Comparison of ENCODE assay signal across 1 cellular context in the genomic region with DNA sequence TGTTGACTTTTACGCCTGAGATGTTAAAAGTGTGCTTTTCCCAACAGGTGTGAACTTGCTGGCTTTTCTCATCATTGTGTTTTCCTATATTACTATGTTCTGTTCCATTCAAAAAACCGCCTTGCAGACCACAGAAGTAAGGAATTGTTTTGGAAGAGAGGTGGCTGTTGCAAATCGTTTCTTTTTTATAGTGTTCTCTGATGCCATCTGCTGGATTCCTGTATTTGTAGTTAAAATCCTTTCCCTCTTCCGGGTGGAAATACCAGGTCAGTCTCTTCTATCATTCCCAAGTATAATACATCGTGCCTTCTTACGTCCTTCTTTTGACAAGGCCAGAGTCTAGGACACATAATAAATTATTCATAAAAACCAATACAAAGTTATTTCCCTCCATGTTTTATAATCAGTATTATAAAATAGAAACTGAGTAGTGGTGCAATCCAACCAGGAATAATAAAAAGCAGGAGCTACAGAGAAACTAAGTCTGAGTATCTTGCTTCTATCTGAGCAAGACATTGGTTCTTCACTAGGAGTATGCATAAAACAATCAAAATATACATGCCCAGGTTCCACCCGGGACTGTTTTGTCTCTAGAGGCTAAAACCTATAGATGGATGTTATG.
TF ChIP-seq lines count a peak whose summit lies in the region.

No MANE protein-coding gene starts in this region.

TF ChIP-seq in GM23338, 12 proteins besides CTCF, POLR2A, EP300 and RAD21 (continued from another document):
- TF ChIP-seq, protein P1, sequence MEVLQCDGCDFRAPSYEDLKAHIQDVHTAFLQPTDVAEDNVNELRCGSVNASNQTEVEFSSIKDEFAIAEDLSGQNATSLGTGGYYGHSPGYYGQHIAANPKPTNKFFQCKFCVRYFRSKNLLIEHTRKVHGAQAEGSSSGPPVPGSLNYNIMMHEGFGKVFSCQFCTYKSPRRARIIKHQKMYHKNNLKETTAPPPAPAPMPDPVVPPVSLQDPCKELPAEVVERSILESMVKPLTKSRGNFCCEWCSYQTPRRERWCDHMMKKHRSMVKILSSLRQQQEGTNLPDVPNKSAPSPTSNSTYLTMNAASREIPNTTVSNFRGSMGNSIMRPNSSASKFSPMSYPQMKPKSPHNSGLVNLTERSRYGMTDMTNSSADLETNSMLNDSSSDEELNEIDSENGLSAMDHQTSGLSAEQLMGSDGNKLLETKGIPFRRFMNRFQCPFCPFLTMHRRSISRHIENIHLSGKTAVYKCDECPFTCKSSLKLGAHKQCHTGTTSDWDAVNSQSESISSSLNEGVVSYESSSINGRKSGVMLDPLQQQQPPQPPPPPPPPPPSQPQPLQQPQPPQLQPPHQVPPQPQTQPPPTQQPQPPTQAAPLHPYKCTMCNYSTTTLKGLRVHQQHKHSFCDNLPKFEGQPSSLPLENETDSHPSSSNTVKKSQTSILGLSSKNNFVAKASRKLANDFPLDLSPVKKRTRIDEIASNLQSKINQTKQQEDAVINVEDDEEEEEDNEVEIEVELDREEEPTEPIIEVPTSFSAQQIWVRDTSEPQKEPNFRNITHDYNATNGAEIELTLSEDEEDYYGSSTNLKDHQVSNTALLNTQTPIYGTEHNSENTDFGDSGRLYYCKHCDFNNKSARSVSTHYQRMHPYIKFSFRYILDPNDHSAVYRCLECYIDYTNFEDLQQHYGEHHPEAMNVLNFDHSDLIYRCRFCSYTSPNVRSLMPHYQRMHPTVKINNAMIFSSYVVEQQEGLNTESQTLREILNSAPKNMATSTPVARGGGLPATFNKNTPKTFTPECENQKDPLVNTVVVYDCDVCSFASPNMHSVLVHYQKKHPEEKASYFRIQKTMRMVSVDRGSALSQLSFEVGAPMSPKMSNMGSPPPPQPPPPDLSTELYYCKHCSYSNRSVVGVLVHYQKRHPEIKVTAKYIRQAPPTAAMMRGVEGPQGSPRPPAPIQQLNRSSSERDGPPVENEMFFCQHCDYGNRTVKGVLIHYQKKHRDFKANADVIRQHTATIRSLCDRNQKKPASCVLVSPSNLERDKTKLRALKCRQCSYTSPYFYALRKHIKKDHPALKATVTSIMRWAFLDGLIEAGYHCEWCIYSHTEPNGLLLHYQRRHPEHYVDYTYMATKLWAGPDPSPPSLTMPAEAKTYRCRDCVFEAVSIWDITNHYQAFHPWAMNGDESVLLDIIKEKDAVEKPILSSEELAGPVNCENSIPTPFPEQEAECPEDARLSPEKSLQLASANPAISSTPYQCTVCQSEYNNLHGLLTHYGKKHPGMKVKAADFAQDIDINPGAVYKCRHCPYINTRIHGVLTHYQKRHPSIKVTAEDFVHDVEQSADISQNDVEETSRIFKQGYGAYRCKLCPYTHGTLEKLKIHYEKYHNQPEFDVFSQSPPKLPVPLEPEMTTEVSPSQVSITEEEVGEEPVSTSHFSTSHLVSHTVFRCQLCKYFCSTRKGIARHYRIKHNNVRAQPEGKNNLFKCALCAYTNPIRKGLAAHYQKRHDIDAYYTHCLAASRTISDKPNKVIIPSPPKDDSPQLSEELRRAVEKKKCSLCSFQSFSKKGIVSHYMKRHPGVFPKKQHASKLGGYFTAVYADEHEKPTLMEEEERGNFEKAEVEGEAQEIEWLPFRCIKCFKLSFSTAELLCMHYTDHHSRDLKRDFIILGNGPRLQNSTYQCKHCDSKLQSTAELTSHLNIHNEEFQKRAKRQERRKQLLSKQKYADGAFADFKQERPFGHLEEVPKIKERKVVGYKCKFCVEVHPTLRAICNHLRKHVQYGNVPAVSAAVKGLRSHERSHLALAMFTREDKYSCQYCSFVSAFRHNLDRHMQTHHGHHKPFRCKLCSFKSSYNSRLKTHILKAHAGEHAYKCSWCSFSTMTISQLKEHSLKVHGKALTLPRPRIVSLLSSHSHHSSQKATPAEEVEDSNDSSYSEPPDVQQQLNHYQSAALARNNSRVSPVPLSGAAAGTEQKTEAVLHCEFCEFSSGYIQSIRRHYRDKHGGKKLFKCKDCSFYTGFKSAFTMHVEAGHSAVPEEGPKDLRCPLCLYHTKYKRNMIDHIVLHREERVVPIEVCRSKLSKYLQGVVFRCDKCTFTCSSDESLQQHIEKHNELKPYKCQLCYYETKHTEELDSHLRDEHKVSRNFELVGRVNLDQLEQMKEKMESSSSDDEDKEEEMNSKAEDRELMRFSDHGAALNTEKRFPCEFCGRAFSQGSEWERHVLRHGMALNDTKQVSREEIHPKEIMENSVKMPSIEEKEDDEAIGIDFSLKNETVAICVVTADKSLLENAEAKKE (CRISPR knock-in tag; IDR thresholded peaks at IDR 0.05) = no peak
- TF ChIP-seq STAT1 (IDR thresholded peaks at IDR 0.05; ENCODE audit: unreplicated experiment) = no peak
